In genomic region chr14:75011356-75012097, GRCh38 we compare ENCODE assay signal across 6 cellular contexts. TPM values are rescaled to one million over a fixed set of nuclear protein-coding genes. Genes with fewer than 3 reads are reported as not detected.
DNase-seq lines count a peak whose midpoint lies in the region; ATAC-seq and TF ChIP-seq lines count a peak whose summit lies in the region.

No MANE protein-coding gene starts in this region.

- H3K4me1 ChIP-seq in heart left ventricle (peaks cover 7 to 37% (median 27%) of the 10 kb centered on the region in 12 donors), vagina (peaks cover 8% of the 10 kb centered on the region), BE2C (no peaks in the 10 kb centered on the region)

- H3K9me3 ChIP-seq in heart left ventricle (no peaks in the 10 kb centered on the region), vagina (no peaks in the 10 kb centered on the region), BE2C (no peaks in the 10 kb centered on the region)

- H3K27ac ChIP-seq in heart left ventricle (peak overlapping the region in 11 of 12 donors; percentile 20 to 78 (median 66)), vagina (peak overlapping the region; percentile 60)

- DNase-seq in Right ventricle myocardium inferior (ENCODE audit: missing footprints) (no peak), cardiac septum (ENCODE audit: low spot score) (no peak), heart left ventricle (no peak), vagina (ENCODE audit: extremely low spot score in 2 of 2) (no peak), NCI-H1417 treated with DMSO at 0.1 percent for 48 hours (lab: John Stamatoyannopoulos, UW) (no peak), BE2C (no peak)

- H3K27me3 ChIP-seq in heart left ventricle (no peaks in the 10 kb centered on the region), vagina (no peaks in the 10 kb centered on the region), BE2C (no peaks in the 10 kb centered on the region)

- intact Hi-C loops in Right ventricle myocardium inferior (cut with DNase I) = no loop called here
- intact Hi-C loops in cardiac septum (cut with DNase I) = loop anchor here (5.0 kb wide), 1 partner anchor 94 kb away; no protein-coding TSS in a partner anchor
- intact Hi-C loops in heart left ventricle (cut with DNase I) = loop anchor here in 5 of 10 donors (5.0 kb wide), 4 partner anchors 41 to 69 kb away; partner anchors contain the start of genes ZC2HC1C (in 3 of the 5) and MLH3 (in 1 of the 5)
- intact Hi-C loops in vagina (cut with DNase I) = loop anchor here (5.0 kb wide), 1 partner anchor 36 kb away; no protein-coding TSS in a partner anchor

- no peak for TF ChIP-seq CTCF in heart left ventricle (IDR thresholded peaks at IDR 0.05)
- TF ChIP-seq CTCF in vagina (IDR thresholded peaks at IDR 0.05) = no peak
- TF ChIP-seq CTCF in BE2C (IDR thresholded peaks at IDR 0.05; ENCODE audit: low read depth, low read length) = no peak

- peak; percentile 30 for ATAC-seq in Right ventricle myocardium inferior
- peak in 3 of 4 donors; percentile 65 to 72 (median 67) for ATAC-seq in heart left ventricle

- 53 to 69% (median 61%) methylated on average over 4 of the region's 4 CpGs for WGBS in heart left ventricle, 4 donors

- TF ChIP-seq POLR2A in heart left ventricle (IDR thresholded peaks at IDR 0.05) (no peak), vagina (IDR thresholded peaks at IDR 0.05) (no peak)

- no peak overlapping the region for H3K4me3 ChIP-seq in heart left ventricle
- H3K4me3 ChIP-seq in vagina = no peak overlapping the region
- no peak overlapping the region for H3K4me3 ChIP-seq in BE2C (ENCODE audit: low read depth, low read length)

- H3K36me3 ChIP-seq in heart left ventricle (peaks cover 0 to 93% (median 74%) of the 10 kb centered on the region in 9 donors), vagina (peaks cover 0 to 45% of the 10 kb centered on the region in 2 donors), BE2C (peaks cover 78% of the 10 kb centered on the region)

RNA-seq across cellular contexts. Expression of gene EIF2B2, which starts 8.8 kb away (rescaled TPM):
- total RNA-seq in Right ventricle myocardium inferior (34.0 TPM), cardiac septum (36.4 TPM), heart left ventricle (10 to 100 TPM; 26.2 to 40.9 (median 30.3) TPM), vagina (22.8 TPM)
- polyA plus RNA-seq in heart left ventricle = 10 to 100 TPM; 16.0 to 68.8 TPM
- 153 TPM for polyA plus RNA-seq in BE2C (2012; ENCODE audit: insufficient read depth, insufficient read length, low read depth)

RNA-seq across cellular contexts. Expression of gene MLH3, which starts 39.7 kb away (rescaled TPM):
- 20.2 TPM for total RNA-seq in Right ventricle myocardium inferior
- 20.0 TPM for total RNA-seq in cardiac septum
- total RNA-seq in heart left ventricle = 10 to 100 TPM; 11.6 to 23.9 (median 15.3) TPM
- 10 to 100 TPM; 10.3 to 12.0 TPM for polyA plus RNA-seq in heart left ventricle
- 32.9 TPM for total RNA-seq in vagina
- polyA plus RNA-seq in BE2C (2012; ENCODE audit: insufficient read depth, insufficient read length, low read depth) = 25.5 TPM

RNA-seq across cellular contexts. Expression of gene ACYP1, which starts 52.3 kb away (rescaled TPM):
- total RNA-seq in Right ventricle myocardium inferior (11.7 TPM), cardiac septum (12.2 TPM), heart left ventricle (10 to 100 TPM in 5 of 9 donors, 1 to 10 TPM in 4; 6.7 to 15.9 (median 10.9) TPM), vagina (32.4 TPM)
- 10 to 100 TPM; 13.6 to 20.0 TPM for polyA plus RNA-seq in heart left ventricle
- 15.4 TPM for polyA plus RNA-seq in BE2C (2012; ENCODE audit: insufficient read depth, insufficient read length, low read depth)

RNA-seq across cellular contexts. Expression of gene PGF, which starts 56.1 kb away (rescaled TPM):
- 6.5 TPM for total RNA-seq in Right ventricle myocardium inferior
- 9.4 TPM for total RNA-seq in cardiac septum
- 10 to 100 TPM in 2 of 9 donors, 1 to 10 TPM in 7; 4.1 to 30.4 (median 5.9) TPM for total RNA-seq in heart left ventricle
- 1 to 10 TPM; 5.0 to 9.7 TPM for polyA plus RNA-seq in heart left ventricle
- 8.3 TPM for total RNA-seq in vagina
- 44.0 TPM for polyA plus RNA-seq in BE2C (2012; ENCODE audit: insufficient read depth, insufficient read length, low read depth)

RNA-seq across cellular contexts. Expression of gene ZC2HC1C, which starts 57.9 kb away (rescaled TPM):
- total RNA-seq in Right ventricle myocardium inferior (11.4 TPM), cardiac septum (5.2 TPM), heart left ventricle (1 to 10 TPM; 3.4 to 9.5 (median 8.4) TPM), vagina (not detected)
- polyA plus RNA-seq in heart left ventricle = 10 to 100 TPM in 1 of 2 donors, 1 to 10 TPM in 1; 5.4 to 13.3 TPM
- 1.3 TPM for polyA plus RNA-seq in BE2C (2012; ENCODE audit: insufficient read depth, insufficient read length, low read depth)
